Comparison of ENCODE assay signal across 8 cellular contexts in genomic region chr10:97736902-97737769, GRCh38. TPM values are rescaled to one million over a fixed set of nuclear protein-coding genes. Genes with fewer than 3 reads are reported as not detected.
DNase-seq lines count a peak whose midpoint lies in the region; ATAC-seq and TF ChIP-seq lines count a peak whose summit lies in the region.

TSS of gene ZFYVE27 (plus strand) at chr10:97737128. CDS start at chr10:97738478, 1,350 bp downstream.

- in situ Hi-C loops in ACHN (cut with HindIII; ENCODE audit: low pct_ligation_motif_present, low pct_unique_long_range_greater_than_20kb, low sequenced_read_pairs) = no loop called here

- H3K36me3 ChIP-seq in WERI-Rb-1 = peaks cover 21% of the 10 kb centered on the region
- no peaks in the 10 kb centered on the region for H3K36me3 ChIP-seq in breast epithelium
- peaks cover under 1 to 16% (median 11%) of the 10 kb centered on the region in 3 donors for H3K36me3 ChIP-seq in skeletal muscle tissue (ENCODE audit: control insufficient read depth in 3 of 3, insufficient read depth in 3 of 3, low read length in 3 of 3)

- no peak for TF ChIP-seq CTCF in WERI-Rb-1 (IDR thresholded peaks at IDR 0.05; ENCODE audit: low read depth, low read length)
- TF ChIP-seq CTCF in breast epithelium (IDR thresholded peaks at IDR 0.05) = no peak

- ATAC-seq in GM18868 (IDR thresholded peaks at IDR 0.05; ENCODE audit: unreplicated experiment) = peak; percentile 85
- peak; percentile 78 for ATAC-seq in HG03103 (IDR thresholded peaks at IDR 0.05; ENCODE audit: low read depth, unreplicated experiment)

- intact Hi-C loops in breast epithelium (cut with DNase I; ENCODE audit: low total_unique reads) = no loop called here

- H3K4me1 ChIP-seq in breast epithelium (peaks cover 0 to 3% of the 10 kb centered on the region in 2 donors), skeletal muscle tissue (ENCODE audit: control insufficient read depth in 3 of 3, insufficient read depth in 3 of 3, low read length in 3 of 3) (peaks cover 15 to 21% (median 19%) of the 10 kb centered on the region in 3 donors)

- peak within 1 kb of the TSS; percentile 67 for H3K27ac ChIP-seq in WERI-Rb-1
- peak within 1 kb of the TSS; percentile 93 to 94 for H3K27ac ChIP-seq in breast epithelium
- peak within 1 kb of the TSS; percentile 84 for H3K27ac ChIP-seq in skeletal muscle tissue (ENCODE audit: low read depth, low read length)

- peak; percentile 97 for TF ChIP-seq POLR2A in breast epithelium (IDR thresholded peaks at IDR 0.05)

- peak within 1 kb of the TSS; percentile 95 to 99 (median 95) for H3K9ac ChIP-seq in skeletal muscle tissue (ENCODE audit: low read depth in 1 of 3, low read length in 3 of 3)

- peak within 1 kb of the TSS; percentile 92 for H3K4me3 ChIP-seq in WERI-Rb-1 (ENCODE audit: low read depth, low read length)
- H3K4me3 ChIP-seq in breast epithelium = peak within 1 kb of the TSS; percentile 92 to 98 (median 98)
- peak within 1 kb of the TSS; percentile 83 for H3K4me3 ChIP-seq in iPS-18c (ENCODE audit: insufficient read depth, low read depth, low read length)
- peak within 1 kb of the TSS; percentile 88 to 98 (median 94) for H3K4me3 ChIP-seq in skeletal muscle tissue (ENCODE audit: low read length in 3 of 3)

- H3K27me3 ChIP-seq in WERI-Rb-1 (ENCODE audit: insufficient read depth, low read depth, severe bottlenecking) = no peaks in the 10 kb centered on the region
- H3K27me3 ChIP-seq in breast epithelium = no peaks in the 10 kb centered on the region
- H3K27me3 ChIP-seq in skeletal muscle tissue (ENCODE audit: control insufficient read depth in 3 of 3, insufficient read depth in 3 of 3, low read length in 3 of 3) = no peaks in the 10 kb centered on the region

- H3K9me3 ChIP-seq in WERI-Rb-1 (ENCODE audit: severe bottlenecking) (peaks cover 8% of the 10 kb centered on the region), breast epithelium (no peaks in the 10 kb centered on the region), iPS-18c (ENCODE audit: control insufficient read depth, insufficient read depth, low read length) (peaks cover 6% of the 10 kb centered on the region), skeletal muscle tissue (ENCODE audit: control insufficient read depth in 3 of 3, low read length in 3 of 3) (no peaks in the 10 kb centered on the region)

- DNase-seq in ACHN = peak; percentile 96
- DNase-seq in NCI-H2196 (lab: John Stamatoyannopoulos, UW; ENCODE audit: unreplicated experiment) = peak; percentile 97
- peak; percentile 98 for DNase-seq in WERI-Rb-1
- peak; percentile 93 to 97 for DNase-seq in breast epithelium (ENCODE audit: low spot score in 2 of 2)

RNA-seq across cellular contexts. Expression of gene ZFYVE27, which starts in this region (rescaled TPM):
- total RNA-seq in breast epithelium (10 to 100 TPM; 26.9 to 37.6 (median 29.2) TPM), skeletal muscle tissue (8.4 TPM)

Comparison
In these comparisons a context has a peak if more than half of its experiments do, and no peak if none do; other contexts are left out.
1. Peak in every context shown above with its lines: DNase-seq, ATAC-seq, H3K4me3 ChIP-seq and H3K27ac ChIP-seq.